3 cellular contexts compared by ENCODE assay signal in the genomic region with DNA sequence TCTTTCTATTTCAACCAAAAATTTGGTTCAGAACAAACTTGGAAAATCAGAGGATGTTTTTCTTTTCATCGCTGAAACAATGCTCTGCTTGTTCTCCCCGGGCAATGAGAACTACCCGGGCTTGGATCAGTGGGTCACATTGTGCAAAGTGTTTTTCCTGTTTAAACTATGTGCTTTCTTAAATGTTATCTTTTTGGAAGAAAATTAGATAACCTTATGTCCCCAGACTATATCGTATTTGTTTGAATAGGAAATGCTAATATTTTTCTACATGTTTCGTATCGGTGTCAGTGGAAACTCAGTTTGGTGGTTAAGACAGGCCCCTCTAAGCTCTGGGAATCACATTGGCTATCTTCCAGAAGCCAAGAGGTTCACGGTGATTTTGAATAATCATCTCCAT.
A peak's percentile ranks its signal among the peaks of the same experiment; 100 is the strongest.
TF ChIP-seq lines count a peak whose summit lies in the region.

No MANE protein-coding gene starts in this region.

TF ChIP-seq in IMR-90, 13 proteins besides CTCF, POLR2A, EP300 and RAD21:
- TF ChIP-seq, protein P1, sequence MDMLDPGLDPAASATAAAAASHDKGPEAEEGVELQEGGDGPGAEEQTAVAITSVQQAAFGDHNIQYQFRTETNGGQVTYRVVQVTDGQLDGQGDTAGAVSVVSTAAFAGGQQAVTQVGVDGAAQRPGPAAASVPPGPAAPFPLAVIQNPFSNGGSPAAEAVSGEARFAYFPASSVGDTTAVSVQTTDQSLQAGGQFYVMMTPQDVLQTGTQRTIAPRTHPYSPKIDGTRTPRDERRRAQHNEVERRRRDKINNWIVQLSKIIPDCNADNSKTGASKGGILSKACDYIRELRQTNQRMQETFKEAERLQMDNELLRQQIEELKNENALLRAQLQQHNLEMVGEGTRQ (IDR thresholded peaks at IDR 0.05; ENCODE audit: low read depth, low read length): no peak
- TF ChIP-seq SMC3 (IDR thresholded peaks at IDR 0.05; ENCODE audit: low read depth, low read length) (no peak), FOS (IDR thresholded peaks at IDR 0.05; ENCODE audit: low read depth, low read length) (no peak), MXI1 (IDR thresholded peaks at IDR 0.05; ENCODE audit: borderline replicate concordance, low read depth, low read length) (no peak), BHLHE40 (IDR thresholded peaks at IDR 0.05; ENCODE audit: low read depth, low read length) (no peak), MAZ (IDR thresholded peaks at IDR 0.05; ENCODE audit: borderline replicate concordance, low read depth, low read length) (no peak), RFX5 (IDR thresholded peaks at IDR 0.05; ENCODE audit: low read depth, low read length) (no peak), MAFK (IDR thresholded peaks at IDR 0.05; ENCODE audit: low read depth, low read length) (no peak), CEBPB (IDR thresholded peaks at IDR 0.05; ENCODE audit: low read depth, low read length) (no peak), CHD1 (IDR thresholded peaks at IDR 0.05; ENCODE audit: low read depth, low read length) (no peak)

TF ChIP-seq in HepG2, 621 proteins besides CTCF, POLR2A, EP300 and RAD21 (continues in another document):
- TF ChIP-seq, protein P2, sequence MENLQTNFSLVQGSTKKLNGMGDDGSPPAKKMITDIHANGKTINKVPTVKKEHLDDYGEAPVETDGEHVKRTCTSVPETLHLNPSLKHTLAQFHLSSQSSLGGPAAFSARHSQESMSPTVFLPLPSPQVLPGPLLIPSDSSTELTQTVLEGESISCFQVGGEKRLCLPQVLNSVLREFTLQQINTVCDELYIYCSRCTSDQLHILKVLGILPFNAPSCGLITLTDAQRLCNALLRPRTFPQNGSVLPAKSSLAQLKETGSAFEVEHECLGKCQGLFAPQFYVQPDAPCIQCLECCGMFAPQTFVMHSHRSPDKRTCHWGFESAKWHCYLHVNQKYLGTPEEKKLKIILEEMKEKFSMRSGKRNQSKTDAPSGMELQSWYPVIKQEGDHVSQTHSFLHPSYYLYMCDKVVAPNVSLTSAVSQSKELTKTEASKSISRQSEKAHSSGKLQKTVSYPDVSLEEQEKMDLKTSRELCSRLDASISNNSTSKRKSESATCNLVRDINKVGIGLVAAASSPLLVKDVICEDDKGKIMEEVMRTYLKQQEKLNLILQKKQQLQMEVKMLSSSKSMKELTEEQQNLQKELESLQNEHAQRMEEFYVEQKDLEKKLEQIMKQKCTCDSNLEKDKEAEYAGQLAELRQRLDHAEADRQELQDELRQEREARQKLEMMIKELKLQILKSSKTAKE (CRISPR knock-in tag; IDR thresholded peaks at IDR 0.05; ENCODE audit: borderline replicate concordance): no peak
- TF ChIP-seq SAP130 (CRISPR knock-in tag; IDR thresholded peaks at IDR 0.05; ENCODE audit: low read depth) (peak; percentile 37; the same call in 1 of the 2 replicates), SOX6 (IDR thresholded peaks at IDR 0.05) (no peak), SOX6 (CRISPR knock-in tag; IDR thresholded peaks at IDR 0.05) (peak; percentile 78), ZBTB25 (CRISPR knock-in tag; IDR thresholded peaks at IDR 0.05) (0 out of 2 replicates have a peak, but pooled peaks have one; percentile 20), RARA (CRISPR knock-in tag; IDR thresholded peaks at IDR 0.05) (peak; percentile 52), KLF6 (CRISPR knock-in tag; IDR thresholded peaks at IDR 0.05) (0 out of 2 replicates have a peak, but pooled peaks have one; percentile 20), HNF4A (CRISPR knock-in tag; IDR thresholded peaks at IDR 0.05) (peak; percentile 39; the same call in 1 of the 2 replicates), HIVEP1 (CRISPR knock-in tag; IDR thresholded peaks at IDR 0.05) (no peak), ZBTB7B (CRISPR knock-in tag; IDR thresholded peaks at IDR 0.05) (0 out of 2 replicates have a peak, but pooled peaks have one; percentile 55), FOXP4 (CRISPR knock-in tag; IDR thresholded peaks at IDR 0.05) (peak; percentile 81), ELF3 (CRISPR knock-in tag; IDR thresholded peaks at IDR 0.05) (0 out of 2 replicates have a peak, but pooled peaks have one; percentile 23)
- TF ChIP-seq, protein P3, sequence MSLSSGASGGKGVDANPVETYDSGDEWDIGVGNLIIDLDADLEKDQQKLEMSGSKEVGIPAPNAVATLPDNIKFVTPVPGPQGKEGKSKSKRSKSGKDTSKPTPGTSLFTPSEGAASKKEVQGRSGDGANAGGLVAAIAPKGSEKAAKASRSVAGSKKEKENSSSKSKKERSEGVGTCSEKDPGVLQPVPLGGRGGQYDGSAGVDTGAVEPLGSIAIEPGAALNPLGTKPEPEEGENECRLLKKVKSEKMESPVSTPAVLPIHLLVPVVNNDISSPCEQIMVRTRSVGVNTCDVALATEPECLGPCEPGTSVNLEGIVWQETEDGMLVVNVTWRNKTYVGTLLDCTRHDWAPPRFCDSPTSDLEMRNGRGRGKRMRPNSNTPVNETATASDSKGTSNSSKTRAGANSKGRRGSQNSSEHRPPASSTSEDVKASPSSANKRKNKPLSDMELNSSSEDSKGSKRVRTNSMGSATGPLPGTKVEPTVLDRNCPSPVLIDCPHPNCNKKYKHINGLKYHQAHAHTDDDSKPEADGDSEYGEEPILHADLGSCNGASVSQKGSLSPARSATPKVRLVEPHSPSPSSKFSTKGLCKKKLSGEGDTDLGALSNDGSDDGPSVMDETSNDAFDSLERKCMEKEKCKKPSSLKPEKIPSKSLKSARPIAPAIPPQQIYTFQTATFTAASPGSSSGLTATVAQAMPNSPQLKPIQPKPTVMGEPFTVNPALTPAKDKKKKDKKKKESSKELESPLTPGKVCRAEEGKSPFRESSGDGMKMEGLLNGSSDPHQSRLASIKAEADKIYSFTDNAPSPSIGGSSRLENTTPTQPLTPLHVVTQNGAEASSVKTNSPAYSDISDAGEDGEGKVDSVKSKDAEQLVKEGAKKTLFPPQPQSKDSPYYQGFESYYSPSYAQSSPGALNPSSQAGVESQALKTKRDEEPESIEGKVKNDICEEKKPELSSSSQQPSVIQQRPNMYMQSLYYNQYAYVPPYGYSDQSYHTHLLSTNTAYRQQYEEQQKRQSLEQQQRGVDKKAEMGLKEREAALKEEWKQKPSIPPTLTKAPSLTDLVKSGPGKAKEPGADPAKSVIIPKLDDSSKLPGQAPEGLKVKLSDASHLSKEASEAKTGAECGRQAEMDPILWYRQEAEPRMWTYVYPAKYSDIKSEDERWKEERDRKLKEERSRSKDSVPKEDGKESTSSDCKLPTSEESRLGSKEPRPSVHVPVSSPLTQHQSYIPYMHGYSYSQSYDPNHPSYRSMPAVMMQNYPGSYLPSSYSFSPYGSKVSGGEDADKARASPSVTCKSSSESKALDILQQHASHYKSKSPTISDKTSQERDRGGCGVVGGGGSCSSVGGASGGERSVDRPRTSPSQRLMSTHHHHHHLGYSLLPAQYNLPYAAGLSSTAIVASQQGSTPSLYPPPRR (CRISPR knock-in tag; IDR thresholded peaks at IDR 0.05; ENCODE audit: borderline replicate concordance): peak; percentile 95

TF ChIP-seq in SK-N-SH, 30 proteins besides CTCF, POLR2A, EP300 and RAD21:
- TF ChIP-seq YY1 (IDR thresholded peaks at IDR 0.05; ENCODE audit: low read depth): no peak
- TF ChIP-seq USF1 (IDR thresholded peaks at IDR 0.05; ENCODE audit: borderline replicate concordance, low read depth): no peak
- no peak for TF ChIP-seq TCF12 (IDR thresholded peaks at IDR 0.05)
- no peak for TF ChIP-seq ELF1 (IDR thresholded peaks at IDR 0.05)
- TF ChIP-seq RCOR1 (IDR thresholded peaks at IDR 0.05; ENCODE audit: low read length): no peak
- TF ChIP-seq, protein P4, sequence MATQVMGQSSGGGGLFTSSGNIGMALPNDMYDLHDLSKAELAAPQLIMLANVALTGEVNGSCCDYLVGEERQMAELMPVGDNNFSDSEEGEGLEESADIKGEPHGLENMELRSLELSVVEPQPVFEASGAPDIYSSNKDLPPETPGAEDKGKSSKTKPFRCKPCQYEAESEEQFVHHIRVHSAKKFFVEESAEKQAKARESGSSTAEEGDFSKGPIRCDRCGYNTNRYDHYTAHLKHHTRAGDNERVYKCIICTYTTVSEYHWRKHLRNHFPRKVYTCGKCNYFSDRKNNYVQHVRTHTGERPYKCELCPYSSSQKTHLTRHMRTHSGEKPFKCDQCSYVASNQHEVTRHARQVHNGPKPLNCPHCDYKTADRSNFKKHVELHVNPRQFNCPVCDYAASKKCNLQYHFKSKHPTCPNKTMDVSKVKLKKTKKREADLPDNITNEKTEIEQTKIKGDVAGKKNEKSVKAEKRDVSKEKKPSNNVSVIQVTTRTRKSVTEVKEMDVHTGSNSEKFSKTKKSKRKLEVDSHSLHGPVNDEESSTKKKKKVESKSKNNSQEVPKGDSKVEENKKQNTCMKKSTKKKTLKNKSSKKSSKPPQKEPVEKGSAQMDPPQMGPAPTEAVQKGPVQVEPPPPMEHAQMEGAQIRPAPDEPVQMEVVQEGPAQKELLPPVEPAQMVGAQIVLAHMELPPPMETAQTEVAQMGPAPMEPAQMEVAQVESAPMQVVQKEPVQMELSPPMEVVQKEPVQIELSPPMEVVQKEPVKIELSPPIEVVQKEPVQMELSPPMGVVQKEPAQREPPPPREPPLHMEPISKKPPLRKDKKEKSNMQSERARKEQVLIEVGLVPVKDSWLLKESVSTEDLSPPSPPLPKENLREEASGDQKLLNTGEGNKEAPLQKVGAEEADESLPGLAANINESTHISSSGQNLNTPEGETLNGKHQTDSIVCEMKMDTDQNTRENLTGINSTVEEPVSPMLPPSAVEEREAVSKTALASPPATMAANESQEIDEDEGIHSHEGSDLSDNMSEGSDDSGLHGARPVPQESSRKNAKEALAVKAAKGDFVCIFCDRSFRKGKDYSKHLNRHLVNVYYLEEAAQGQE (IDR thresholded peaks at IDR 0.05; ENCODE audit: low read depth, low read length): no peak
- TF ChIP-seq POLR2AphosphoS5 (IDR thresholded peaks at IDR 0.05; ENCODE audit: low read depth, low read length): no peak
- TF ChIP-seq MAX (IDR thresholded peaks at IDR 0.05; ENCODE audit: low read depth): no peak
- TF ChIP-seq, protein P1 (IDR thresholded peaks at IDR 0.05; ENCODE audit: borderline replicate concordance, low read depth, low read length): no peak
- no peak for TF ChIP-seq GABPA (IDR thresholded peaks at IDR 0.05; ENCODE audit: low read depth)
- no peak for TF ChIP-seq JUND (IDR thresholded peaks at IDR 0.05)
- no peak for TF ChIP-seq NFIC (IDR thresholded peaks at IDR 0.05; ENCODE audit: borderline replicate concordance)
- no peak for TF ChIP-seq FOXM1 (IDR thresholded peaks at IDR 0.05; ENCODE audit: low read depth)
- no peak for TF ChIP-seq IRF3 (IDR thresholded peaks at IDR 0.05; ENCODE audit: low read depth, low read length)
- no peak for TF ChIP-seq EZH2phosphoT487 (IDR thresholded peaks at IDR 0.05; ENCODE audit: borderline replicate concordance, low read depth)
- no peak for TF ChIP-seq TEAD4 (IDR thresholded peaks at IDR 0.05; ENCODE audit: borderline replicate concordance, insufficient read depth)
- TF ChIP-seq MXI1 (IDR thresholded peaks at IDR 0.05; ENCODE audit: low read depth, low read length): no peak
- TF ChIP-seq, protein P5, sequence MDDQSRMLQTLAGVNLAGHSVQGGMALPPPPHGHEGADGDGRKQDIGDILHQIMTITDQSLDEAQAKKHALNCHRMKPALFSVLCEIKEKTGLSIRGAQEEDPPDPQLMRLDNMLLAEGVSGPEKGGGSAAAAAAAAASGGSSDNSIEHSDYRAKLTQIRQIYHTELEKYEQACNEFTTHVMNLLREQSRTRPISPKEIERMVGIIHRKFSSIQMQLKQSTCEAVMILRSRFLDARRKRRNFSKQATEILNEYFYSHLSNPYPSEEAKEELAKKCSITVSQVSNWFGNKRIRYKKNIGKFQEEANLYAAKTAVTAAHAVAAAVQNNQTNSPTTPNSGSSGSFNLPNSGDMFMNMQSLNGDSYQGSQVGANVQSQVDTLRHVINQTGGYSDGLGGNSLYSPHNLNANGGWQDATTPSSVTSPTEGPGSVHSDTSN (IDR thresholded peaks at IDR 0.05): no peak
TF ChIP-seq in SK-N-SH: peak in this region for 0.
